In the genomic region with DNA sequence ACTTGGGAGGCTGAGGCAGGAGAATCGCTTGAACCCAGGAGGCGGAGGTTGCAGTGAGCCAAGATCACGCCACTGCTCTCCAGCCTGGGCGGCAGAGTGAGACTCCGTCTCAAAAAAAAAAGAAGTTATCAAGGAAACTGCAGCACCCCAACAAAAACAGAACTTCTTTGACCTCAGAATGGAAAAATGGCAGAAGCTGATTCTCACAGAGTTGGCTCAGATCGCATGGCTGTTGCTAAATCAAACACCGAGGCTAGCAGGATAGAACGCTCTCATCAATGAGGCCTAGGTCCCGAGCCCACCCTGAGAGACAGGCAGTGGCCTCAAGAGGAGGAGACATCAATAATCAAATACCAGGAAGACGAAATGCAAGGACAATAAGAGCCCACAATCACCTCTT, we compare ENCODE assay signal across 2 cellular contexts.
A peak's percentile ranks its signal among the peaks of the same experiment; 100 is the strongest.
TF ChIP-seq lines count a peak whose summit lies in the region.

No MANE protein-coding gene starts in this region.

TF ChIP-seq in HEK293, 187 proteins besides CTCF, POLR2A, EP300 and RAD21:
- peak; percentile 64 for TF ChIP-seq ZBTB17 (tag by site-specific recombination; IDR thresholded peaks at IDR 0.05)
- no peak for TF ChIP-seq ZNF521 (tag by site-specific recombination; IDR thresholded peaks at IDR 0.05)

TF ChIP-seq in HepG2, 621 proteins besides CTCF, POLR2A, EP300 and RAD21:
- no peak for TF ChIP-seq ZFP36 (IDR thresholded peaks at IDR 0.05; ENCODE audit: borderline replicate concordance, low read depth, low read length, partially characterized antibody)
- TF ChIP-seq ZNF546 (CRISPR knock-in tag; conservative IDR thresholded peaks at IDR 0.05) = no peak
- TF ChIP-seq, protein P1, sequence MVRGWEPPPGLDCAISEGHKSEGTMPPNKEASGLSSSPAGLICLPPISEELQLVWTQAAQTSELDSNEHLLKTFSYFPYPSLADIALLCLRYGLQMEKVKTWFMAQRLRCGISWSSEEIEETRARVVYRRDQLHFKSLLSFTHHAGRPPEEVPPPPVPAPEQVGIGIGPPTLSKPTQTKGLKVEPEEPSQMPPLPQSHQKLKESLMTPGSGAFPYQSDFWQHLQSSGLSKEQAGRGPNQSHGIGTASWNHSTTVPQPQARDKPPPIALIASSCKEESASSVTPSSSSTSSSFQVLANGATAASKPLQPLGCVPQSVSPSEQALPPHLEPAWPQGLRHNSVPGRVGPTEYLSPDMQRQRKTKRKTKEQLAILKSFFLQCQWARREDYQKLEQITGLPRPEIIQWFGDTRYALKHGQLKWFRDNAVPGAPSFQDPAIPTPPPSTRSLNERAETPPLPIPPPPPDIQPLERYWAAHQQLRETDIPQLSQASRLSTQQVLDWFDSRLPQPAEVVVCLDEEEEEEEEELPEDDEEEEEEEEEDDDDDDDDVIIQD (CRISPR knock-in tag; IDR thresholded peaks at IDR 0.05; ENCODE audit: low read depth) = no peak
- no peak for TF ChIP-seq RBAK (CRISPR knock-in tag; IDR thresholded peaks at IDR 0.05)
- TF ChIP-seq FOXA3 (CRISPR knock-in tag; IDR thresholded peaks at IDR 0.05) = no peak
- no peak for TF ChIP-seq FOXO1 (CRISPR knock-in tag; IDR thresholded peaks at IDR 0.05)
- TF ChIP-seq KDM3A (CRISPR knock-in tag; IDR thresholded peaks at IDR 0.05; ENCODE audit: low read depth) = no peak
- TF ChIP-seq BHLHE40 (IDR thresholded peaks at IDR 0.05; ENCODE audit: low read length) = no peak
- no peak for TF ChIP-seq CENPX (CRISPR knock-in tag; IDR thresholded peaks at IDR 0.05)
- no peak for TF ChIP-seq ZNF644 (CRISPR knock-in tag; IDR thresholded peaks at IDR 0.05; ENCODE audit: low read depth)
